Comparison of ENCODE assay signal across 3 cellular contexts in the genomic region with DNA sequence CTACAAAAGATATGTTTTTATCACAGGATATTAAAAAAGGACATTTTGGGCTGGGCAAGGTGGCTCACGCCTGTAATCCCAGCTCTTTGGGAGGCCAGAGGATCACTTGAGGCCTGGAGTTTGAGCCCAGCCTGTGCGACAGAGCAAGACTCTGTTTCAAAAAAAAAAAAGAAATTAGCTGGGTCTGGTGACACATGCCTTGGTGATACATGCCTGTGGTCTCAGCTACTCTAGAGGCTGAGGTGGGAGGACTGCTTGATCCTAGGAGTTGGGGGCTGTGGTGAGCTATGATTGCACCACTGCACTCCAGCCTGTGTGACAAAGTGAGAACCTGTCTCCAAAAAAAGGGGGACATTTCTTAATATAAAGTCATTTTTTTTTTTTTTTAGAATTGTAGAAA. TPM values are rescaled to one million over a fixed set of nuclear protein-coding genes. Genes with fewer than 3 reads are reported as not detected.
"Had no signal": no experiment of that assay in that cellular context is flagged by ENCODE, and none has a peak within 500 bp of the region (broad histone marks: within the 10 kb centered on the region; RNA-seq: fewer than 3 reads in every experiment).

No MANE protein-coding gene starts in this region.

RNA-seq across cellular contexts. Expression of a gene that starts 46.4 kb away (rescaled TPM):
- total RNA-seq: activated T-helper 2 cell treated with anti-CD3 and anti-CD28 coated beads, Interferon-gamma antibody, Interleukin-2, Interleukin-4, amounts not matched to agents 10 μg/mL and 5 μg/mL and 100 μg/mL, durations not matched to agents 14 hours and 24 hours and 36 hours; ascending aorta; bronchial epithelial cell had no signal
